In genomic region chr11:86802146-86802545, GRCh38 we compare ENCODE assay signal across 10 cellular contexts. TPM values are rescaled to one million over a fixed set of nuclear protein-coding genes. Genes with fewer than 3 reads are reported as not detected.
DNase-seq lines count a peak whose midpoint lies in the region; ATAC-seq, FAIRE-seq and TF ChIP-seq lines count a peak whose summit lies in the region.
"Had no signal": no experiment of that assay in that cellular context is flagged by ENCODE, and none has a peak within 500 bp of the region (broad histone marks: within the 10 kb centered on the region; RNA-seq: fewer than 3 reads in every experiment).

No MANE protein-coding gene starts in this region.

- no peak for TF ChIP-seq EP300 in sigmoid colon (IDR thresholded peaks at IDR 0.05)

- H3K4me1 Mint-ChIP-seq in Caco-2 (ENCODE audit: low read depth, unreplicated experiment): peaks cover 70% of the 10 kb centered on the region
- H3K4me1 Mint-ChIP-seq in astrocyte (ENCODE audit: low read depth, unreplicated experiment): peaks cover 42% of the 10 kb centered on the region
- peaks cover 55% of the 10 kb centered on the region for H3K4me1 Mint-ChIP-seq in activated CD8-positive, alpha-beta memory T cell treated with anti-CD3 and anti-CD28 coated beads, Interleukin-2, amount 10 ng/mL, durations not matched to agents 7 days and 5 days
- peaks cover 19% of the 10 kb centered on the region for H3K4me1 Mint-ChIP-seq in CD14-positive monocyte

- no peak for TF ChIP-seq CTCF in Caco-2 (IDR thresholded peaks at IDR 0.05; ENCODE audit: insufficient read depth in 1 of 2, low read depth in 1 of 2, low read length in 1 of 2, severe bottlenecking in 1 of 2, unreplicated experiment in 1 of 2)
- TF ChIP-seq CTCF in astrocyte (IDR thresholded peaks at IDR 0.05; ENCODE audit: insufficient read depth, low read depth, low read length): no peak
- no peak for TF ChIP-seq CTCF in hepatocyte (IDR thresholded peaks at IDR 0.05; ENCODE audit: poor library complexity)
- no peak for TF ChIP-seq CTCF in sigmoid colon (IDR thresholded peaks at IDR 0.05)
- no peak for TF ChIP-seq CTCF in CD14-positive monocyte (IDR thresholded peaks at IDR 0.05)

- no peaks in the 10 kb centered on the region for H3K27me3 ChIP-seq in Caco-2 (replicated peaks; ENCODE audit: control insufficient read depth, insufficient read depth, low read length)
- H3K27me3 ChIP-seq in astrocyte (ENCODE audit: insufficient read depth, low read length): no peaks in the 10 kb centered on the region
- no peaks in the 10 kb centered on the region for H3K27me3 ChIP-seq in hepatocyte
- no peaks in the 10 kb centered on the region for H3K27me3 ChIP-seq in sigmoid colon

- no peaks in the 10 kb centered on the region for H3K27me3 Mint-ChIP-seq in Caco-2 (ENCODE audit: insufficient read depth, unreplicated experiment)
- H3K27me3 Mint-ChIP-seq in astrocyte (ENCODE audit: low read depth, unreplicated experiment): no peaks in the 10 kb centered on the region
- peaks cover 63% of the 10 kb centered on the region for H3K27me3 Mint-ChIP-seq in activated CD8-positive, alpha-beta memory T cell treated with anti-CD3 and anti-CD28 coated beads, Interleukin-2, amount 10 ng/mL, durations not matched to agents 7 days and 5 days
- peaks cover 38 to 54% (median 50%) of the 10 kb centered on the region in 3 donors for H3K27me3 Mint-ChIP-seq in CD14-positive monocyte (ENCODE audit: low read depth in 3 of 3)

- H3K9me3 Mint-ChIP-seq in Caco-2 (ENCODE audit: unreplicated experiment): no peaks in the 10 kb centered on the region
- H3K9me3 Mint-ChIP-seq in astrocyte (ENCODE audit: unreplicated experiment): no peaks in the 10 kb centered on the region
- no peaks in the 10 kb centered on the region for H3K9me3 Mint-ChIP-seq in activated CD8-positive, alpha-beta memory T cell treated with anti-CD3 and anti-CD28 coated beads, Interleukin-2, amount 10 ng/mL, durations not matched to agents 7 days and 5 days (ENCODE audit: low read depth)
- peaks cover 0 to 9% (median 3%) of the 10 kb centered on the region in 7 donors for H3K9me3 Mint-ChIP-seq in CD14-positive monocyte
- H3K9me3 Mint-ChIP-seq: CD8-positive, alpha-beta T cell had no signal

- CTCF ChIA-PET in Caco-2 (lab: Charles Lee): interaction anchor here (1.0 to 4.6 kb wide), 4 partner anchors 10 to 346 kb away, joined by 3 to 39 read pairs (median 4); no protein-coding TSS in a partner anchor
- CTCF ChIA-PET in activated CD8-positive, alpha-beta memory T cell treated with anti-CD3 and anti-CD28 coated beads, Interleukin-2, amount 10 ng/mL, durations not matched to agents 7 days and 5 days (lab: Charles Lee): no interaction called here

- peaks cover 67% of the 10 kb centered on the region for H3K79me2 ChIP-seq in astrocyte (ENCODE audit: insufficient read depth, low read length)
- peaks cover 39% of the 10 kb centered on the region for H3K79me2 ChIP-seq in hepatocyte

- H4K20me1 ChIP-seq in astrocyte (ENCODE audit: insufficient read depth, low read length) (peaks cover 16% of the 10 kb centered on the region), hepatocyte (ENCODE audit: insufficient read depth, poor library complexity, severe bottlenecking) (no peaks in the 10 kb centered on the region)

- DNase-seq in Caco-2: no peak
- DNase-seq in astrocyte (ENCODE audit: low read depth): no peak
- no peak for DNase-seq in hepatocyte (ENCODE audit: low spot score)
- no peak for DNase-seq in sigmoid colon
- DNase-seq in activated CD8-positive, alpha-beta memory T cell treated with anti-CD3 and anti-CD28 coated beads, Interleukin-2, amount 10 ng/mL, durations not matched to agents 7 days and 5 days: no peak
- DNase-seq in NCI-H526 treated with DMSO at 0.1 percent for 48 hours (lab: John Stamatoyannopoulos, UW): no peak
- no peak for DNase-seq in CD14-positive monocyte (ENCODE audit: low spot score)
- DNase-seq: CD8-positive, alpha-beta T cell had no signal

- peak overlapping the region; percentile 95 for H3K9ac ChIP-seq in astrocyte (ENCODE audit: low read length)

- peaks cover 79% of the 10 kb centered on the region for H3K36me3 Mint-ChIP-seq in Caco-2 (ENCODE audit: insufficient read depth, unreplicated experiment)
- H3K36me3 Mint-ChIP-seq in astrocyte (ENCODE audit: low read depth, unreplicated experiment): peaks cover 6% of the 10 kb centered on the region
- peaks cover 2% of the 10 kb centered on the region for H3K36me3 Mint-ChIP-seq in activated CD8-positive, alpha-beta memory T cell treated with anti-CD3 and anti-CD28 coated beads, Interleukin-2, amount 10 ng/mL, durations not matched to agents 7 days and 5 days
- H3K36me3 Mint-ChIP-seq in CD14-positive monocyte: no peaks in the 10 kb centered on the region
- H3K36me3 Mint-ChIP-seq: CD8-positive, alpha-beta T cell had no signal

- H3K4me1 ChIP-seq in Caco-2: peaks cover 81% of the 10 kb centered on the region
- H3K4me1 ChIP-seq in astrocyte (ENCODE audit: insufficient read depth, low read length): peaks cover 52% of the 10 kb centered on the region
- H3K4me1 ChIP-seq in hepatocyte (ENCODE audit: insufficient read depth): peaks cover 11% of the 10 kb centered on the region
- H3K4me1 ChIP-seq in sigmoid colon: peaks cover 0 to 66% (median 57%) of the 10 kb centered on the region in 4 donors

- no peak for ATAC-seq in activated CD8-positive, alpha-beta memory T cell treated with anti-CD3 and anti-CD28 coated beads, Interleukin-2, amount 10 ng/mL, durations not matched to agents 7 days and 5 days
- no peak for ATAC-seq in GM19455 (IDR thresholded peaks at IDR 0.05; ENCODE audit: unreplicated experiment)
- ATAC-seq: CD8-positive, alpha-beta T cell had no signal

- H3K9me2 ChIP-seq in hepatocyte (replicated peaks; ENCODE audit: insufficient read depth): no peaks in the 10 kb centered on the region

- peak overlapping the region; percentile 99 for H3K27ac Mint-ChIP-seq in Caco-2 (ENCODE audit: unreplicated experiment)
- H3K27ac Mint-ChIP-seq in astrocyte (ENCODE audit: unreplicated experiment): peak overlapping the region; percentile 95
- H3K27ac Mint-ChIP-seq in activated CD8-positive, alpha-beta memory T cell treated with anti-CD3 and anti-CD28 coated beads, Interleukin-2, amount 10 ng/mL, durations not matched to agents 7 days and 5 days: no peak overlapping the region
- no peak overlapping the region for H3K27ac Mint-ChIP-seq in CD14-positive monocyte
- H3K27ac Mint-ChIP-seq: CD8-positive, alpha-beta T cell had no signal

- peak overlapping the region; percentile 86 for H3K4me2 ChIP-seq in astrocyte (ENCODE audit: low read length)
- H3K4me2 ChIP-seq in hepatocyte: peak overlapping the region; percentile 75

- peak overlapping the region; percentile 95 for H3K4me3 Mint-ChIP-seq in Caco-2 (ENCODE audit: unreplicated experiment)
- H3K4me3 Mint-ChIP-seq in astrocyte (ENCODE audit: unreplicated experiment): peak overlapping the region; percentile 95
- H3K4me3 Mint-ChIP-seq in activated CD8-positive, alpha-beta memory T cell treated with anti-CD3 and anti-CD28 coated beads, Interleukin-2, amount 10 ng/mL, durations not matched to agents 7 days and 5 days: no peak overlapping the region
- no peak overlapping the region for H3K4me3 Mint-ChIP-seq in CD14-positive monocyte
- H3K4me3 Mint-ChIP-seq: CD8-positive, alpha-beta T cell had no signal

- H3K4me3 ChIP-seq in Caco-2 (ENCODE audit: low read depth, low read length) (peak overlapping the region; percentile 89), astrocyte (ENCODE audit: insufficient read depth, low read depth, low read length) (peak overlapping the region; percentile 87), hepatocyte (no peak overlapping the region), sigmoid colon (peak overlapping the region; percentile 69 to 91 (median 81))

- H3K36me3 ChIP-seq in Caco-2 (ENCODE audit: control insufficient read depth, insufficient read depth, low read length): 0 out of 2 replicates have a peak, but pooled peaks cover 2% of the 10 kb centered on the region
- peaks cover 9% of the 10 kb centered on the region for H3K36me3 ChIP-seq in astrocyte (ENCODE audit: insufficient read depth, low read length)
- no peaks in the 10 kb centered on the region for H3K36me3 ChIP-seq in hepatocyte (replicated peaks; ENCODE audit: insufficient read depth, low read depth)
- no peaks in the 10 kb centered on the region for H3K36me3 ChIP-seq in sigmoid colon

- H3K9me3 ChIP-seq in Caco-2 (no peaks in the 10 kb centered on the region), astrocyte (ENCODE audit: insufficient read depth, low read depth, low read length) (no peaks in the 10 kb centered on the region), hepatocyte (ENCODE audit: low read depth) (no peaks in the 10 kb centered on the region), sigmoid colon (no peaks in the 10 kb centered on the region)

- intact Hi-C loops in Caco-2 (cut with micrococcal nuclease; ENCODE audit: unreplicated experiment): loop anchor here (1.0 kb wide), 7 partner anchors 10 to 346 kb away; partner anchors contain the start of gene ME3
- intact Hi-C loops in sigmoid colon (cut with DNase I): loop anchor here (5.0 kb wide), 1 partner anchor 60 kb away; no protein-coding TSS in a partner anchor
- intact Hi-C loops in CD14-positive monocyte (cut with micrococcal nuclease): loop anchor here in 1 of 2 donors (10.0 kb wide), 1 partner anchor 127 kb away; the partner anchor contains the start of gene ME3

- BruUV-seq in Caco-2 (replicated peaks; lab: Mats Ljungman, UMichigan): no TSS peak

- POLR2A ChIA-PET in Caco-2 (lab: Charles Lee): interaction anchor here (3.8 to 4.0 kb wide), 2 partner anchors 10 to 130 kb away, joined by 14 to 32 read pairs; partner anchors contain the start of gene ME3

- H2AFZ ChIP-seq in astrocyte (ENCODE audit: low read depth, low read length) (no peak overlapping the region), hepatocyte (no peak overlapping the region)

- FAIRE-seq in astrocyte (lab: Jason Lieb, UNC): peak; percentile 80

- H3K27ac ChIP-seq in astrocyte (ENCODE audit: low read depth, low read length) (peak overlapping the region; percentile 76), hepatocyte (peak overlapping the region; percentile 66), sigmoid colon (peak overlapping the region; percentile 18 to 94 (median 90))
- H3K27ac ChIP-seq: VCaP had no signal

- 36% methylated on average over 5 of the region's 5 CpGs for WGBS in hepatocyte (ENCODE audit: low lambda C conversion rate, missing lambda C conversion rate)
- 28 to 53% methylated on average over 5 of the region's 5 CpGs for WGBS in sigmoid colon, 2 donors

- no peak for TF ChIP-seq POLR2A in sigmoid colon (IDR thresholded peaks at IDR 0.05)

RNA-seq across cellular contexts. Expression of gene PRSS23, which starts 1.8 kb away (rescaled TPM):
- 400 and 432 TPM in 2 replicates for total RNA-seq in Caco-2 (2022)
- 680 and 717 TPM in 2 replicates for total RNA-seq in astrocyte
- total RNA-seq in hepatocyte: 46.0 and 61.7 TPM in 2 replicates
- 44.9 and 53.7 TPM in 2 replicates for polyA plus RNA-seq in hepatocyte
- 100 to 1,000 TPM in 3 of 4 donors, 10 to 100 TPM in 1; 78.5 to 183 (median 120) TPM for total RNA-seq in sigmoid colon
- 10 to 100 TPM; 25.2 to 32.4 (median 32.2) TPM for polyA plus RNA-seq in sigmoid colon
- 1 to 10 TPM in 1 of 2 experiments, under 1 TPM in 1; 0.85 to 4.9 TPM for total RNA-seq in activated CD8-positive, alpha-beta memory T cell treated with anti-CD3 and anti-CD28 coated beads, Interleukin-2, amount 10 ng/mL, durations not matched to agents 7 days and 5 days
- under 1 TPM; 0.08 to 0.19 TPM for polyA plus RNA-seq in CD14-positive monocyte

Comparison
In these comparisons a context has a peak if more than half of its experiments do, and no peak if none do; other contexts are left out.
1. H3K27ac Mint-ChIP-seq: peak in Caco-2 (single experiment) and astrocyte (single experiment); none in activated CD8-positive, alpha-beta memory T cell treated with anti-CD3 and anti-CD28 coated beads, Interleukin-2, amount 10 ng/mL, durations not matched to agents 7 days and 5 days (single experiment) and CD14-positive monocyte (0 of 7).
2. H3K4me3 Mint-ChIP-seq: peak in Caco-2 (single experiment) and astrocyte (single experiment); none in activated CD8-positive, alpha-beta memory T cell treated with anti-CD3 and anti-CD28 coated beads, Interleukin-2, amount 10 ng/mL, durations not matched to agents 7 days and 5 days (single experiment) and CD14-positive monocyte (0 of 2).
3. Peak in every context shown above with its lines, with median percentiles within 50 percentile points of each other: H3K27ac ChIP-seq.